ENCODE assay signal across 30 cellular contexts in the genomic region with DNA sequence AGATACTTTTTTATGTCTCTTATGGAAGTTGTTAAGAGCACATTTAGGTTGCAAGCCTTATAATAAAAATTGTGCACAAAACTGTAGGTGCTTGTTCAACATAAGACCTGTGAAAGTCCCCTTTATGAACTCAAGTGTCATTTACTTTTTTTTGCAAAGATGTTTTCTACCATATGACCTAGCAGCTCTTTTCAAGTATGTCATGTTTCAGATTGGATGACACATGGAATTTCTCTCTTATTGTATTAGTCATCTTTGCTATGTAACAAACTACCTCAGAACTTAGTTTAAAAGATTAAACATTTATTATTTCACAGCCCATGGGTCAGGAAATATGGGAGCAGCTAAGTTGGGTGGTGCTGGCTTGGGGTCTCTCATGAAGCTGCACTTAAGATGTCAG. TPM values are rescaled to one million over a fixed set of nuclear protein-coding genes. Genes with fewer than 3 reads are reported as not detected.
DNase-seq lines count a peak whose midpoint lies in the region; ATAC-seq and TF ChIP-seq lines count a peak whose summit lies in the region.
"Had no signal": no experiment of that assay in that cellular context is flagged by ENCODE, and none has a peak within 500 bp of the region (broad histone marks: within the 10 kb centered on the region; RNA-seq: fewer than 3 reads in every experiment).

No MANE protein-coding gene starts in this region.

- no peaks in the 10 kb centered on the region for H3K27me3 ChIP-seq in foreskin keratinocyte
- H3K27me3 ChIP-seq: ascending aorta, dorsolateral prefrontal cortex, stomach, transverse colon had no signal

- intact Hi-C loops in CD14-positive monocyte (cut with micrococcal nuclease) = no loop called here

- no peaks in the 10 kb centered on the region for H3K9me3 Mint-ChIP-seq in activated T-helper 17 cell treated with anti-CD3 and anti-CD28 coated beads, Interleukin-2, amount 50 U/mL, for 72 hours
- H3K9me3 Mint-ChIP-seq in CD14-positive monocyte = no peaks in the 10 kb centered on the region
- H3K9me3 Mint-ChIP-seq: CD8-positive, alpha-beta T cell had no signal

- H3K4me3 Mint-ChIP-seq in activated T-helper 17 cell treated with anti-CD3 and anti-CD28 coated beads, Interleukin-2, amount 50 U/mL, for 72 hours = no peak overlapping the region
- no peak overlapping the region for H3K4me3 Mint-ChIP-seq in CD14-positive monocyte
- H3K4me3 Mint-ChIP-seq: CD8-positive, alpha-beta T cell; naive thymus-derived CD8-positive, alpha-beta T cell had no signal

- in situ Hi-C loops in ACHN (cut with HindIII; ENCODE audit: low pct_ligation_motif_present, low pct_unique_long_range_greater_than_20kb, low sequenced_read_pairs) (no loop called here), Caki2 (cut with HindIII; ENCODE audit: low pct_unique_long_range_greater_than_20kb, low sequenced_read_pairs) (no loop called here)

- DNase-seq in ACHN (peak; percentile 8), Caki2 (ENCODE audit: low read depth) (peak; percentile 16), foreskin keratinocyte (no peak), superior temporal gyrus (ENCODE audit: extremely low spot score) (no peak), CD14-positive monocyte (ENCODE audit: low spot score) (no peak), NCI-H1105 treated with DMSO at 0.1 percent for 48 hours (lab: John Stamatoyannopoulos, UW) (no peak)
- DNase-seq: activated CD4-positive, alpha-beta T cell treated with anti-CD3 and anti-CD28 coated beads for 4 hours; CD8-positive, alpha-beta T cell; cerebellar nuclear complex; dorsolateral prefrontal cortex; GF-D8; hypothalamus; Kasumi-1; left ventricle myocardium superior; midbrain; naive thymus-derived CD8-positive, alpha-beta T cell; NCI-H1048; NCI-H187; NCI-H2227 treated with DMSO at 0.1 percent for 48 hours; NCI-H69; RPMI8226; stomach; T-helper 2 cell; transverse colon had no signal

- no peaks in the 10 kb centered on the region for H3K4me1 Mint-ChIP-seq in activated T-helper 17 cell treated with anti-CD3 and anti-CD28 coated beads, Interleukin-2, amount 50 U/mL, for 72 hours
- peaks cover 13% of the 10 kb centered on the region for H3K4me1 Mint-ChIP-seq in CD14-positive monocyte

- H3K27ac Mint-ChIP-seq in activated T-helper 17 cell treated with anti-CD3 and anti-CD28 coated beads, Interleukin-2, amount 50 U/mL, for 72 hours = no peak overlapping the region
- peak overlapping the region in 3 of 7 donors; percentile 24 to 45 (median 43) for H3K27ac Mint-ChIP-seq in CD14-positive monocyte
- H3K27ac Mint-ChIP-seq: activated naive CD4-positive, alpha-beta T cell treated with anti-CD3 and anti-CD28 coated beads, Interleukin-2, amount 50 U/mL, for 72 hours; CD8-positive, alpha-beta T cell had no signal

- H3K36me3 Mint-ChIP-seq in activated T-helper 17 cell treated with anti-CD3 and anti-CD28 coated beads, Interleukin-2, amount 50 U/mL, for 72 hours (ENCODE audit: low read depth) = peaks cover 62% of the 10 kb centered on the region
- peaks cover 35 to 53% of the 10 kb centered on the region in 2 donors for H3K36me3 Mint-ChIP-seq in CD14-positive monocyte

- H3K27ac ChIP-seq in foreskin keratinocyte = no peak overlapping the region
- H3K27ac ChIP-seq: ascending aorta, dorsolateral prefrontal cortex, SK-N-MC, stomach, transverse colon had no signal

- H3K4me1 ChIP-seq in foreskin keratinocyte = no peaks in the 10 kb centered on the region

- TF ChIP-seq CTCF in foreskin keratinocyte (conservative IDR thresholded peaks at IDR 0.05) (no peak), CD14-positive monocyte (IDR thresholded peaks at IDR 0.05) (no peak)

- H3K27me3 Mint-ChIP-seq in activated T-helper 17 cell treated with anti-CD3 and anti-CD28 coated beads, Interleukin-2, amount 50 U/mL, for 72 hours = no peaks in the 10 kb centered on the region
- H3K27me3 Mint-ChIP-seq in CD14-positive monocyte (ENCODE audit: low read depth in 3 of 3) = no peaks in the 10 kb centered on the region
- H3K27me3 Mint-ChIP-seq: naive thymus-derived CD8-positive, alpha-beta T cell had no signal

- peak; percentile 56 for ATAC-seq in activated T-helper 17 cell treated with anti-CD3 and anti-CD28 coated beads, Interleukin-2, amount 50 U/mL, for 72 hours (replicated peaks)
- peak; percentile 36 for ATAC-seq in foreskin keratinocyte
- ATAC-seq in GM21717 (IDR thresholded peaks at IDR 0.05; ENCODE audit: unreplicated experiment) = no peak
- ATAC-seq: activated naive CD4-positive, alpha-beta T cell treated with anti-CD3 and anti-CD28 coated beads, Interleukin-2, amount 50 U/mL, for 72 hours; CD8-positive, alpha-beta T cell; naive thymus-derived CD8-positive, alpha-beta T cell; sciatic nerve had no signal

RNA-seq across cellular contexts. Expression of a gene that starts 57.9 kb away (rescaled TPM):
- total RNA-seq in Caki2 (2014; rRNA removed; shearing (Covaris generic); ENCODE audit: low replicate concordance) = 18.9 and 27.2 TPM in 2 replicates
- total RNA-seq in activated T-helper 17 cell treated with anti-CD3 and anti-CD28 coated beads, Interleukin-2, amount 50 U/mL, for 72 hours = 10 to 100 TPM; 22.4 to 32.2 TPM
- 48.5 and 55.0 TPM in 2 replicates for total RNA-seq in foreskin keratinocyte
- 23.6 and 27.5 TPM in 2 replicates for polyA plus RNA-seq in foreskin keratinocyte
- 10 to 100 TPM; 49.8 to 53.1 TPM for polyA plus RNA-seq in CD14-positive monocyte

RNA-seq across cellular contexts. Expression of a gene that starts 58.2 kb away (rescaled TPM):
- 34.1 and 47.8 TPM in 2 replicates for total RNA-seq in Caki2 (2014; rRNA removed; shearing (Covaris generic); ENCODE audit: low replicate concordance)
- total RNA-seq in activated T-helper 17 cell treated with anti-CD3 and anti-CD28 coated beads, Interleukin-2, amount 50 U/mL, for 72 hours = 10 to 100 TPM in 1 of 2 donors, 1 to 10 TPM in 1; 8.4 to 15.3 TPM
- 34.0 and 36.8 TPM in 2 replicates for total RNA-seq in foreskin keratinocyte
- polyA plus RNA-seq in foreskin keratinocyte = 26.6 and 32.3 TPM in 2 replicates
- 10 to 100 TPM; 35.3 to 62.5 TPM for polyA plus RNA-seq in CD14-positive monocyte

Comparison
In these comparisons a context has a peak if more than half of its experiments do, and no peak if none do; other contexts are left out.
1. DNase-seq: peak in ACHN (single experiment) and Caki2 (single experiment); none in foreskin keratinocyte (0 of 2), superior temporal gyrus (single experiment), CD14-positive monocyte (single experiment) and NCI-H1105 treated with DMSO at 0.1 percent for 48 hours (single experiment).